Comparison of ENCODE assay signal across 8 cellular contexts in genomic region chr6:13911337-13911736, GRCh38. TPM values are rescaled to one million over a fixed set of nuclear protein-coding genes. Genes with fewer than 3 reads are reported as not detected.
"Had no signal": no experiment of that assay in that cellular context is flagged by ENCODE, and none has a peak within 500 bp of the region (broad histone marks: within the 10 kb centered on the region; RNA-seq: fewer than 3 reads in every experiment).

No MANE protein-coding gene starts in this region.

- H3K4me3 ChIP-seq: GM12878 had no signal

- DNase-seq: GDM1, GF-D8 had no signal

- FAIRE-seq: G401.6, GM12878, GM12891, GM12892, GM18507, GM19239 had no signal

- ATAC-seq: GM12878 had no signal

RNA-seq across cellular contexts. Expression of gene RNF182, which starts 13.4 kb away (rescaled TPM):
- total RNA-seq: GM12878 had no signal
- polyA plus RNA-seq: GM12878 had no signal
